19 cellular contexts compared by ENCODE assay signal in the genomic region with DNA sequence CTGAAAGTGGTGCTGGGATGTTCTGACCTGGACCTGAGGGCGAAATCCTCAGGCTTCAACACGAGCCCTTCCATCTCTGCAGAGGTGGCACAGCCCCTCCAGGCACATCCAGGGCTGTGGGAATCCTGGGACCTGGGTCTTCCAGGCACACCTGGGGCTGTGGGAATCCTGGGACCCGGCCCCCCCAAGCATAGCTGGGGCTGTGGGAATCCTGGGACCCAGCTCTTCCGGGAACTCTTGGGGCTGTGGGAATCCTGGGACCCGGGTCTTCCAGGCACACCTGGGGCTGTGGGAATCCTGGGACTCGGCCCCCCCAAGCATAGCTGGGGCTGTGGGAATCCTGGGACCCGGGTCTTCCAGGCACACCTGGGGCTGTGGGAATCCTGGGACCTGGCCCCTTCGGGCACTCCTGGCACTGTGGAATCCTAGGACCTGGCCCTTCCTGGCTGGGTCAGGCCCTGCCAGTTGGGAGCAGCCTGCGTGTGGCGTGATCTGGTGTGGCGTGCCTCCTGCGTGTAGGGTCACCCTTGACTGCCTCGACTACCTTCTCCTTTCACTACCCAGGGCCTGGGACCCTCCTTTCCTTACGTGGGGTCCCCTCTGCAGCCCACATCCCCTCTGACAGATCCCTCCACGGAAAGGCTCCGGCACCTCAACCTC.
DNase-seq lines count a peak whose midpoint lies in the region; ATAC-seq, FAIRE-seq and TF ChIP-seq lines count a peak whose summit lies in the region.
"Had no signal": no experiment of that assay in that cellular context is flagged by ENCODE, and none has a peak within 500 bp of the region (broad histone marks: within the 10 kb centered on the region; RNA-seq: fewer than 3 reads in every experiment).

No MANE protein-coding gene starts in this region.

- no peak overlapping the region for H2BK20ac ChIP-seq in H1 (ENCODE audit: low read length)

- H3K9ac ChIP-seq in H1 (replicated peaks in 1 of 4; ENCODE audit: extremely low read depth in 1 of 4, low read depth in 3 of 4, low read length in 3 of 4) (no peak overlapping the region), neuronal stem cell (ENCODE audit: low read depth, low read length, poor library complexity) (no peak overlapping the region)

- H2AK5ac ChIP-seq in H1 (ENCODE audit: low read depth, low read length): no peak overlapping the region
- H2AK5ac ChIP-seq in neuronal stem cell (ENCODE audit: low read depth, low read length): peak overlapping the region; percentile 73

- no peak overlapping the region for H3K4me3 ChIP-seq in H1 (ENCODE audit: extremely low read depth in 1 of 4, insufficient read depth in 2 of 4, low read depth in 3 of 4, low read length in 4 of 4)
- H3K4me3 ChIP-seq in neuronal stem cell (ENCODE audit: low read length in 2 of 2): no peak overlapping the region
- no peak overlapping the region for H3K4me3 ChIP-seq in upper lobe of right lung
- H3K4me3 ChIP-seq in esophagus muscularis mucosa: no peak overlapping the region
- H3K4me3 ChIP-seq: K562, PC-9 had no signal

- H2BK120ac ChIP-seq in H1 (replicated peaks; ENCODE audit: low read depth, low read length) (no peak overlapping the region), neuronal stem cell (ENCODE audit: low read depth, low read length) (no peak overlapping the region)

- H2BK15ac ChIP-seq in H1 (ENCODE audit: low read length) (no peak overlapping the region), neuronal stem cell (ENCODE audit: low read length) (no peak overlapping the region)

- no peak for TF ChIP-seq EP300 in H1 (IDR thresholded peaks at IDR 0.05; ENCODE audit: borderline replicate concordance in 1 of 2, low read depth in 2 of 2, low read length in 2 of 2)
- TF ChIP-seq EP300 in esophagus muscularis mucosa (IDR thresholded peaks at IDR 0.05): no peak

- DNase-seq in activated effector memory CD4-positive, alpha-beta T cell treated with anti-CD3 and anti-CD28 coated beads, Interleukin-2, amount 50 U/mL, for 16 hours: peak; percentile 21
- DNase-seq in activated effector memory CD4-positive, alpha-beta T cell treated with Interleukin-2 at 50 U/mL for 16 hours: no peak
- no peak for DNase-seq in H1 (ENCODE audit: low read depth in 1 of 2, low spot score in 2 of 2)
- DNase-seq in neuronal stem cell (ENCODE audit: low spot score): no peak
- peak; percentile 43 for DNase-seq in upper lobe of right lung
- no peak for DNase-seq in amygdala (lab: John Stamatoyannopoulos, UW)
- DNase-seq in esophagus muscularis mucosa (ENCODE audit: extremely low spot score): no peak
- DNase-seq: AML-193, DMS 273 treated with DMSO at 0.1 percent for 48 hours, DND-41, NCI-H1105 treated with DMSO at 0.1 percent for 48 hours, NCI-H1694 treated with DMSO at 0.1 percent for 48 hours, NCI-H526, PC-9 had no signal

- H2BK12ac ChIP-seq in H1 (ENCODE audit: low read depth, low read length) (0 out of 2 replicates have a peak overlapping the region, but pooled peaks have one; percentile 9), neuronal stem cell (ENCODE audit: low read length) (no peak overlapping the region)

- H3K23ac ChIP-seq in H1 (ENCODE audit: insufficient read length): no peak overlapping the region
- H3K23ac ChIP-seq in neuronal stem cell (ENCODE audit: low read depth, low read length, poor library complexity): no peak overlapping the region

- no peaks in the 10 kb centered on the region for H3K23me2 ChIP-seq in H1 (ENCODE audit: low read depth, low read length)

- H4K8ac ChIP-seq in H1 (ENCODE audit: extremely low read depth, insufficient read depth, low read length): no peak overlapping the region
- no peak overlapping the region for H4K8ac ChIP-seq in neuronal stem cell (ENCODE audit: low read depth, low read length)

- ATAC-seq in upper lobe of right lung (no peak), GM18520 (IDR thresholded peaks at IDR 0.05; ENCODE audit: unreplicated experiment) (no peak)

- intact Hi-C loops in upper lobe of right lung (cut with DNase I) (no loop called here), esophagus muscularis mucosa (cut with DNase I) (no loop called here)

- H3K4me1 ChIP-seq in H1 (replicated peaks in 1 of 4; ENCODE audit: control insufficient read depth in 3 of 4, insufficient read depth in 4 of 4, low read length in 3 of 4) (peaks cover 0 to 7% (median 3%) of the 10 kb centered on the region in 4 experiments; a peak in 2 of 7 replicates), neuronal stem cell (ENCODE audit: control insufficient read depth in 2 of 2, insufficient read depth in 1 of 2, low read depth in 1 of 2, low read length in 2 of 2) (no peaks in the 10 kb centered on the region), upper lobe of right lung (no peaks in the 10 kb centered on the region), esophagus muscularis mucosa (no peaks in the 10 kb centered on the region)

- H3K27ac ChIP-seq in H1 (ENCODE audit: low read depth, low read length) (no peak overlapping the region), neuronal stem cell (replicated peaks; ENCODE audit: low read length) (no peak overlapping the region), upper lobe of right lung (no peak overlapping the region), esophagus muscularis mucosa (replicated peaks in 1 of 4) (no peak overlapping the region)
- H3K27ac ChIP-seq: 22Rv1, C4-2B, PC-9 had no signal

- H3K18ac ChIP-seq in H1 (ENCODE audit: extremely low read depth, low read length) (no peak overlapping the region), neuronal stem cell (ENCODE audit: low read length) (peak overlapping the region; percentile 41)

- H3K27me3 ChIP-seq in H1 (replicated peaks in 1 of 4; ENCODE audit: control insufficient read depth in 3 of 4, extremely low read depth in 1 of 4, insufficient read depth in 3 of 4, low read length in 3 of 4) (no peaks in the 10 kb centered on the region), neuronal stem cell (ENCODE audit: control insufficient read depth in 3 of 3, insufficient read depth in 3 of 3, low read depth in 1 of 3, low read length in 3 of 3) (peaks cover 0 to 16% (median 0%) of the 10 kb centered on the region in 3 experiments), upper lobe of right lung (no peaks in the 10 kb centered on the region), esophagus muscularis mucosa (peaks cover 0 to 18% (median 0%) of the 10 kb centered on the region in 4 donors)

- H2AFZ ChIP-seq in H1 (ENCODE audit: low read length): no peak overlapping the region
- no peak overlapping the region for H2AFZ ChIP-seq in neuronal stem cell (ENCODE audit: low read length)
- H2AFZ ChIP-seq: PC-9 had no signal

- CTCF ChIA-PET in H1 (lab: Charles Lee; ENCODE audit: partially characterized antibody): interaction anchor here (0.8 to 3.5 kb wide), 4 partner anchors 7 to 120 kb away, joined by 3 to 26 read pairs (median 10); no protein-coding TSS in a partner anchor

- no peaks in the 10 kb centered on the region for H4K20me1 ChIP-seq in H1 (replicated peaks in 1 of 2; ENCODE audit: control insufficient read depth in 1 of 2, insufficient read depth in 2 of 2, low read length in 2 of 2)

- no peak overlapping the region for H3K4me2 ChIP-seq in H1 (ENCODE audit: insufficient read depth in 1 of 2, low read depth in 2 of 2, low read length in 2 of 2)
- no peak overlapping the region for H3K4me2 ChIP-seq in neuronal stem cell (ENCODE audit: insufficient read depth, low read length, poor library complexity, severe bottlenecking)
- H3K4me2 ChIP-seq: PC-9 had no signal

- TF ChIP-seq POLR2A in H1 (IDR thresholded peaks at IDR 0.05; ENCODE audit: control extremely low read depth in 1 of 2, low read depth in 2 of 2, low read length in 2 of 2): no peak
- TF ChIP-seq POLR2A in esophagus muscularis mucosa (IDR thresholded peaks at IDR 0.05; ENCODE audit: low read depth): no peak

- H3K79me1 ChIP-seq in H1 (ENCODE audit: low read depth, low read length) (no peaks in the 10 kb centered on the region), neuronal stem cell (ENCODE audit: low read depth, low read length) (no peaks in the 10 kb centered on the region)

- no peaks in the 10 kb centered on the region for H3K79me2 ChIP-seq in H1 (ENCODE audit: control insufficient read depth in 1 of 2, insufficient read depth in 2 of 2, low read length in 2 of 2)

- POLR2A ChIA-PET in H1 (lab: Charles Lee; ENCODE audit: partially characterized antibody): interaction anchor here (1.1 kb wide), 1 partner anchor 18 kb away, joined by 3 read pairs; no protein-coding TSS in a partner anchor

- no peak for FAIRE-seq in H1 (lab: Jason Lieb, UNC)
- FAIRE-seq: H54 had no signal

- H3K4ac ChIP-seq in H1 (replicated peaks; ENCODE audit: insufficient read length, low read depth, low read length) (no peak overlapping the region), neuronal stem cell (ENCODE audit: low read length) (no peak overlapping the region)

- H4K91ac ChIP-seq in H1 (replicated peaks; ENCODE audit: insufficient read length, low read length) (peak overlapping the region; percentile 29), neuronal stem cell (ENCODE audit: low read depth, low read length, poor library complexity) (no peak overlapping the region)

- TF ChIP-seq RAD21 in H1 (IDR thresholded peaks at IDR 0.05 in 1 of 2, conservative IDR thresholded peaks at IDR 0.05 in 1 of 2; ENCODE audit: low read depth in 2 of 2, low read length in 2 of 2): no peak

- WGBS in H1 (ENCODE audit: extremely low coverage in 1 of 2, insufficient coverage in 1 of 2, insufficient read length in 1 of 2, insufficient replicate concordance in 2 of 2, low coverage in 1 of 2, low lambda C conversion rate in 2 of 2, missing lambda C conversion rate in 1 of 2), 2 experiments: 88% methylated on average over 13 of the region's 16 CpGs; no CpG with 5 or more reads in 1 of the 2 experiments
- WGBS in neuronal stem cell (ENCODE audit: extremely low coverage in 2 of 2, insufficient read length in 2 of 2, insufficient replicate concordance in 1 of 2), 2 donors: no CpG with 5 or more reads among the region's 16 CpGs
- WGBS in esophagus muscularis mucosa: 86% methylated on average over 5 of the region's 16 CpGs

- H2BK5ac ChIP-seq in H1 (ENCODE audit: low read depth, low read length): no peak overlapping the region
- no peak overlapping the region for H2BK5ac ChIP-seq in neuronal stem cell (ENCODE audit: low read length)

- no peaks in the 10 kb centered on the region for H3K9me3 ChIP-seq in H1 (ENCODE audit: insufficient read depth in 2 of 2, low read depth in 1 of 2, low read length in 1 of 2)
- H3K9me3 ChIP-seq in neuronal stem cell (replicated peaks in 1 of 2; ENCODE audit: control insufficient read depth in 2 of 2, insufficient read depth in 1 of 2, low read depth in 1 of 2, low read length in 2 of 2): no peaks in the 10 kb centered on the region
- H3K9me3 ChIP-seq in upper lobe of right lung: no peaks in the 10 kb centered on the region
- H3K9me3 ChIP-seq in esophagus muscularis mucosa: no peaks in the 10 kb centered on the region

- no peak overlapping the region for H4K5ac ChIP-seq in H1 (ENCODE audit: insufficient read length, low read depth, low read length)

- TF ChIP-seq CTCF in H1 (IDR thresholded peaks at IDR 0.05; ENCODE audit: control extremely low read depth in 1 of 3, insufficient read depth in 1 of 3, low read depth in 1 of 3, low read length in 3 of 3) (no peak), upper lobe of right lung (IDR thresholded peaks at IDR 0.05) (no peak), esophagus muscularis mucosa (IDR thresholded peaks at IDR 0.05) (no peak)

- no peak overlapping the region for H3K56ac ChIP-seq in H1 (replicated peaks; ENCODE audit: insufficient read length, low read depth, low read length)

- H3K14ac ChIP-seq in H1 (ENCODE audit: insufficient read length): no peak overlapping the region
- H3K14ac ChIP-seq in neuronal stem cell (ENCODE audit: low read length): peak overlapping the region; percentile 75

- H3K36me3 ChIP-seq in H1 (ENCODE audit: control insufficient read depth in 2 of 4, insufficient read depth in 4 of 4, low read length in 3 of 4) (no peaks in the 10 kb centered on the region), neuronal stem cell (replicated peaks in 1 of 2; ENCODE audit: control insufficient read depth in 2 of 2, insufficient read depth in 2 of 2, low read length in 2 of 2) (no peaks in the 10 kb centered on the region), upper lobe of right lung (no peaks in the 10 kb centered on the region), esophagus muscularis mucosa (no peaks in the 10 kb centered on the region)

Comparison
In these comparisons a context has a peak if more than half of its experiments do, and no peak if none do; other contexts are left out.
1. DNase-seq: peak in activated effector memory CD4-positive, alpha-beta T cell treated with anti-CD3 and anti-CD28 coated beads, Interleukin-2, amount 50 U/mL, for 16 hours (single experiment) and upper lobe of right lung (single experiment); none in activated effector memory CD4-positive, alpha-beta T cell treated with Interleukin-2 at 50 U/mL for 16 hours (single experiment), H1 (0 of 2), neuronal stem cell (single experiment), amygdala (0 of 56) and esophagus muscularis mucosa (single experiment).